Comparison of ENCODE assay signal across 1 cellular context in genomic region chr10:86960863-86961434, GRCh38.
A peak's percentile ranks its signal among the peaks of the same experiment; 100 is the strongest.
TF ChIP-seq lines count a peak whose summit lies in the region.

No MANE protein-coding gene starts in this region.

TF ChIP-seq in K562, 482 proteins besides CTCF, POLR2A, EP300 and RAD21:
- 0 out of 2 replicates have a peak, but pooled peaks have one; percentile 11 for TF ChIP-seq ETS1 (conservative IDR thresholded peaks at IDR 0.05; ENCODE audit: control insufficient read depth, low read depth, low read length)
- TF ChIP-seq E2F6 (IDR thresholded peaks at IDR 0.05; ENCODE audit: borderline replicate concordance in 1 of 2, extremely low read depth in 1 of 2, insufficient read depth in 1 of 2, insufficient read length in 1 of 2, low read depth in 1 of 2, low read length in 1 of 2, poor library complexity in 1 of 2, severe bottlenecking in 1 of 2), result no peak
- no peak for TF ChIP-seq EWSR1 (IDR thresholded peaks at IDR 0.05; ENCODE audit: borderline replicate concordance, low read depth, partially characterized antibody)
- TF ChIP-seq ESRRA (IDR thresholded peaks at IDR 0.05; ENCODE audit: borderline replicate concordance, low read depth), result peak; percentile 56; the same call in 1 of the 2 replicates
- no peak for TF ChIP-seq PHF20 (IDR thresholded peaks at IDR 0.05; ENCODE audit: partially characterized antibody)
- no peak for TF ChIP-seq ELF2 (CRISPR knock-in tag; IDR thresholded peaks at IDR 0.05)
